13 cellular contexts compared by ENCODE assay signal in the genomic region with DNA sequence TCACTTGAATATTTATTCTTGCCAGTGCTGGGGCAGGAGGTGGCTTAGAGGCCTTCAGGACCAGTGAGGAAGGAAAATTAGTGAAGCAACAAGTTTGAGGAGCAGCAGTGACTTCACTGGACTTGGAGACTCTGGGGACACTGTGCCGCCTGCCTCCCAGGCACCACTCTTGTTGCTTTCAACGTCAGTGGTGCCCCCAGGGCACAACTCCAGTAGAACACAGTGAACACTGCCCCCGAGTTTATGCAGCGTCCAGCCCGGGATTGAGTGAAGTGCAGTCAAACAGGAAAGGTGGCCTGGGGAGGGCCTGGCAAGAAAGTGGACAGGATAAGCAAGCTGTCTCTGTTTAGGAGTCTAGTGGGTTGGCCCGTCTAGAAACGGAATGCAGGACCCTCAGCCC. TPM values are rescaled to one million over a fixed set of nuclear protein-coding genes. Genes with fewer than 3 reads are reported as not detected.
DNase-seq lines count a peak whose midpoint lies in the region; TF ChIP-seq lines count a peak whose summit lies in the region.
"Had no signal": no experiment of that assay in that cellular context is flagged by ENCODE, and none has a peak within 500 bp of the region (broad histone marks: within the 10 kb centered on the region; RNA-seq: fewer than 3 reads in every experiment).

No MANE protein-coding gene starts in this region.

- H3K9me3 ChIP-seq in thyroid gland: no peaks in the 10 kb centered on the region
- no peaks in the 10 kb centered on the region for H3K9me3 ChIP-seq in Peyer's patch
- H3K9me3 ChIP-seq: Caco-2, HAP-1 had no signal

- H3K27ac ChIP-seq in VCaP (peak overlapping the region; percentile 15; the same call in 1 of the 2 replicates), thyroid gland (peak overlapping the region; percentile 1 to 31 (median 13)), Peyer's patch (no peak overlapping the region)

- in situ Hi-C loops in G401 (cut with HindIII; ENCODE audit: low sequenced_read_pairs): loop anchor here (10.0 kb wide), 1 partner anchor 154 kb away; no protein-coding TSS in a partner anchor

- H3K36me3 ChIP-seq in thyroid gland: no peaks in the 10 kb centered on the region
- H3K36me3 ChIP-seq in Peyer's patch: peaks cover 0 to 36% (median 0%) of the 10 kb centered on the region in 3 donors

- 34 to 35% methylated on average over 7 of the region's 7 CpGs for WGBS in thyroid gland, 2 donors

- intact Hi-C loops in thyroid gland (cut with DNase I): no loop called here

- no peak overlapping the region for H3K4me3 ChIP-seq in thyroid gland (replicated peaks in 1 of 3)
- H3K4me3 ChIP-seq in Peyer's patch: no peak overlapping the region
- H3K4me3 ChIP-seq: HAP-1 had no signal

- TF ChIP-seq CTCF in VCaP (conservative IDR thresholded peaks at IDR 0.05) (no peak), thyroid gland (IDR thresholded peaks at IDR 0.05) (no peak), Peyer's patch (IDR thresholded peaks at IDR 0.05) (no peak)

- H3K27me3 ChIP-seq in thyroid gland (no peaks in the 10 kb centered on the region), Peyer's patch (no peaks in the 10 kb centered on the region)

- DNase-seq in ELF-1 (ENCODE audit: low read depth, low spot score) (peak; percentile 41), G401 (ENCODE audit: low spot score) (peak; percentile 37), thyroid gland (peak; percentile 71 to 78), Peyer's patch (no peak), erythroblast (lab: John Stamatoyannopoulos, UW) (no peak)
- DNase-seq: Caco-2; CD8-positive, alpha-beta T cell; DMS153; DND-41; GF-D8; GOT3 had no signal

- H3K4me1 ChIP-seq in thyroid gland (peaks cover 25 to 79% of the 10 kb centered on the region in 2 donors), Peyer's patch (no peaks in the 10 kb centered on the region)
- H3K4me1 ChIP-seq: Caco-2, HAP-1 had no signal

- no peak for TF ChIP-seq POLR2A in thyroid gland (IDR thresholded peaks at IDR 0.05)
- TF ChIP-seq POLR2A in Peyer's patch (IDR thresholded peaks at IDR 0.05): no peak
- TF ChIP-seq POLR2A in erythroblast (IDR thresholded peaks at IDR 0.05; ENCODE audit: low read length): no peak

RNA-seq across cellular contexts. Expression of a gene that starts 24.4 kb away (rescaled TPM):
- 31.0 and 32.7 TPM in 2 replicates for total RNA-seq in G401 (2014; rRNA removed; shearing (Covaris generic))
- total RNA-seq in thyroid gland (10 to 100 TPM; 33.1 to 46.5 (median 41.4) TPM), Peyer's patch (10 to 100 TPM; 23.1 to 85.0 (median 37.4) TPM)

RNA-seq across cellular contexts. Expression of a gene that starts 52.1 kb away (rescaled TPM):
- total RNA-seq in G401 (2014; rRNA removed; shearing (Covaris generic)): 82.3 and 90.0 TPM in 2 replicates
- total RNA-seq in thyroid gland: 10 to 100 TPM; 21.9 to 63.4 (median 43.8) TPM
- 100 to 1,000 TPM; 121 to 600 (median 488) TPM for total RNA-seq in Peyer's patch

RNA-seq across cellular contexts. Expression of a gene that starts 59.2 kb away (rescaled TPM):
- 0.37 and 1.3 TPM in 2 replicates for total RNA-seq in G401 (2014; rRNA removed; shearing (Covaris generic))
- total RNA-seq in thyroid gland (100 to 1,000 TPM in 2 of 4 donors, 10 to 100 TPM in 2; 63.4 to 120 (median 94.0) TPM), Peyer's patch (1 to 10 TPM in 1 of 4 donors, under 1 TPM in 1, not detected in 2; 0.13 to 2.7 TPM)
- total RNA-seq: CD8-positive, alpha-beta T cell had no signal

Comparison
In these comparisons a context has a peak if more than half of its experiments do, and no peak if none do; other contexts are left out.
1. DNase-seq: peak in ELF-1 (single experiment), G401 (single experiment) and thyroid gland (2 of 2); none in Peyer's patch (0 of 3) and erythroblast (0 of 2).
2. H3K27ac ChIP-seq: peak in VCaP (single experiment) and thyroid gland (3 of 3); none in Peyer's patch (0 of 4).
3. RNA of a gene that starts 59.2 kb away (total RNA-seq): 63.4 to 120 TPM in thyroid gland; 0.37 to 1.3 TPM in G401 and 0.13 to 2.7 TPM in Peyer's patch; every median in the first group is over 10 times any median in the second.